ENCODE assay signal across 8 cellular contexts in the genomic region with DNA sequence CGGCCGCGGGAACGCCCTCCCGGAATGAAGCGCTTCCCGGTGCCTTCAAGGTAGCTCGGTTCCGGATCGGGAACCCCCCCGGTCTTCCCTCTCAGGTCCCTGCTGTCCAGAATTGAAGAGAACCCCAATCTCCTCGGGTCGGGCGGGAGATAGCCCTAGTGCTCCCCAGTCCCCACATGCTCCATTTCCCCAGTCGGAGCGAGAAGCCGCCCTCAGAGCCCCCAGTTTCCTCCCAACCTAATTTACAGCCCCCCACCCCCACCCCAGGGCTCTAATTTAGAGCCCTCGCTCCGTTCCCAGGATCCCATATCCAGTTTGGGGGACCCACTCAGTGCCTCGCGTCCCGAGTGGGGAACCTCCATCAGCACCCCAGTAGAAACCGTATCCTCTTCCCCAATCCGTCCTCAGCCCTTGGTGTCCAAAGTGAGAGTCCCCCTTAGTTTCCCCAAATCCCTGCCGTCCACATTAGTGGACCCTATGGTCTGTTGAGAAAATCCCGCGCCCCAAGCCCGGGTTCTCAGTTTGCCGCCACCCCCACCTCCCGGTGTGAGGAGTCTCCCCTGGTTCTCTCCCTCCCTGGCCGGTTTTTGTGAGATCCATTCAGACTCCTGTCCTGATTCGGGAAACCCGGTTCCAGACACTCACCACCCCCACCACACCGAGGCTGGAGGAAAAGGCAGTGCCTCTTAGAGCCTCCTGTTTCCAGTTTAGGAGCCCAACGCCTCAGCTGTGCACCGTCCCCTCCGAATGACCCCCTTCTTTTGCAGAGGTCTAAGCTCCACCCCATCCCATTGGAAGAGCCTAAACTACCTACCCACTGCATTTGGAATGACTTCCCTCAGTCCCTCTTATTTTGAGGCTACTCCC. TPM values are rescaled to one million over a fixed set of nuclear protein-coding genes. Genes with fewer than 3 reads are reported as not detected.
DNase-seq lines count a peak whose midpoint lies in the region; ATAC-seq and TF ChIP-seq lines count a peak whose summit lies in the region.

No MANE protein-coding gene starts in this region.

- H3K9ac ChIP-seq in neural cell (ENCODE audit: low read length): peak overlapping the region; percentile 91

- TF ChIP-seq CTCF in LNCaP clone FGC (IDR thresholded peaks at IDR 0.05; ENCODE audit: control insufficient read depth, extremely low read depth, insufficient read depth) (no peak), neural cell (IDR thresholded peaks at IDR 0.05; ENCODE audit: poor library complexity, severe bottlenecking) (no peak)

- DNase-seq in LNCaP clone FGC (ENCODE audit: low read depth) (no peak), ecto neural progenitor cell (ENCODE audit: low spot score) (peak; percentile 67), NAMALWA (ENCODE audit: low spot score) (no peak), GM19238 (ENCODE audit: insufficient read length, low spot score) (no peak)
- no peak for DNase-seq in activated CD4-positive, alpha-beta T cell treated with anti-CD3 and anti-CD28 coated beads, Interleukin-2, amount 50 U/mL, for 4 hours

- H3K36me3 ChIP-seq in ACC112 (ENCODE audit: insufficient read depth, low read length) (no peaks in the 10 kb centered on the region), neural cell (ENCODE audit: insufficient read depth, low read length) (no peaks in the 10 kb centered on the region)

- no peak for TF ChIP-seq EP300 in neural cell (conservative IDR thresholded peaks at IDR 0.05; ENCODE audit: poor library complexity, severe bottlenecking)

- peak; percentile 8 for TF ChIP-seq RAD21 in neural cell (conservative IDR thresholded peaks at IDR 0.05)

- no peaks in the 10 kb centered on the region for H3K9me3 ChIP-seq in neural cell (ENCODE audit: low read length)

- H2AFZ ChIP-seq in ACC112 (ENCODE audit: low read length, unreplicated experiment): no peak overlapping the region
- peak overlapping the region; percentile 71 for H2AFZ ChIP-seq in neural cell (ENCODE audit: low read depth, low read length)

- no peaks in the 10 kb centered on the region for H3K4me1 ChIP-seq in ACC112 (ENCODE audit: control insufficient read depth, insufficient read depth, low read length, unreplicated experiment)

- H3K27ac ChIP-seq in ACC112 (ENCODE audit: low read depth, low read length): no peak overlapping the region
- H3K27ac ChIP-seq in neural cell (ENCODE audit: low read length): peak overlapping the region; percentile 64

- peak overlapping the region; percentile 60 for H3K4me3 ChIP-seq in ACC112 (ENCODE audit: low read depth, low read length)
- H3K4me3 ChIP-seq in LNCaP clone FGC (ENCODE audit: low read depth, low read length): peak overlapping the region; percentile 52
- H3K4me3 ChIP-seq in neural cell (ENCODE audit: low read length): peak overlapping the region; percentile 78

- H3K79me2 ChIP-seq in ACC112 (ENCODE audit: control insufficient read depth, insufficient read depth, low read length, unreplicated experiment): no peaks in the 10 kb centered on the region
- H3K79me2 ChIP-seq in neural cell (replicated peaks; ENCODE audit: insufficient read depth, low read length): peaks cover 40% of the 10 kb centered on the region

- no peak for ATAC-seq in GM21717 (IDR thresholded peaks at IDR 0.05; ENCODE audit: unreplicated experiment)

- peaks cover 6% of the 10 kb centered on the region for H3F3A ChIP-seq in neural cell (ENCODE audit: insufficient read depth, low read length, poor library complexity, severe bottlenecking)

- H3K4me2 ChIP-seq in neural cell (ENCODE audit: low read length): peak overlapping the region; percentile 85

- H3K27me3 ChIP-seq in ACC112 (ENCODE audit: insufficient read depth, low read length) (peaks cover 57% of the 10 kb centered on the region), neural cell (ENCODE audit: insufficient read depth, low read depth, low read length) (no peaks in the 10 kb centered on the region)

- H3K9me2 ChIP-seq in neural cell (ENCODE audit: insufficient read depth, low read length): no peaks in the 10 kb centered on the region

- H4K20me1 ChIP-seq in neural cell (ENCODE audit: insufficient read depth): no peaks in the 10 kb centered on the region

TF ChIP-seq in neural cell, 6 proteins besides CTCF, POLR2A, EP300 and RAD21:
- TF ChIP-seq POLR2AphosphoS5 (IDR thresholded peaks at IDR 0.05) (no peak), TAF1 (IDR thresholded peaks at IDR 0.05; ENCODE audit: low read depth) (no peak), MXI1 (conservative IDR thresholded peaks at IDR 0.05; ENCODE audit: poor library complexity, severe bottlenecking) (peak; percentile 24), SMC3 (conservative IDR thresholded peaks at IDR 0.05; ENCODE audit: poor library complexity) (no peak), EZH2 (IDR thresholded peaks at IDR 0.05; ENCODE audit: borderline replicate concordance, insufficient read depth, low read length, poor library complexity, severe bottlenecking) (no peak)
- TF ChIP-seq, protein P1, sequence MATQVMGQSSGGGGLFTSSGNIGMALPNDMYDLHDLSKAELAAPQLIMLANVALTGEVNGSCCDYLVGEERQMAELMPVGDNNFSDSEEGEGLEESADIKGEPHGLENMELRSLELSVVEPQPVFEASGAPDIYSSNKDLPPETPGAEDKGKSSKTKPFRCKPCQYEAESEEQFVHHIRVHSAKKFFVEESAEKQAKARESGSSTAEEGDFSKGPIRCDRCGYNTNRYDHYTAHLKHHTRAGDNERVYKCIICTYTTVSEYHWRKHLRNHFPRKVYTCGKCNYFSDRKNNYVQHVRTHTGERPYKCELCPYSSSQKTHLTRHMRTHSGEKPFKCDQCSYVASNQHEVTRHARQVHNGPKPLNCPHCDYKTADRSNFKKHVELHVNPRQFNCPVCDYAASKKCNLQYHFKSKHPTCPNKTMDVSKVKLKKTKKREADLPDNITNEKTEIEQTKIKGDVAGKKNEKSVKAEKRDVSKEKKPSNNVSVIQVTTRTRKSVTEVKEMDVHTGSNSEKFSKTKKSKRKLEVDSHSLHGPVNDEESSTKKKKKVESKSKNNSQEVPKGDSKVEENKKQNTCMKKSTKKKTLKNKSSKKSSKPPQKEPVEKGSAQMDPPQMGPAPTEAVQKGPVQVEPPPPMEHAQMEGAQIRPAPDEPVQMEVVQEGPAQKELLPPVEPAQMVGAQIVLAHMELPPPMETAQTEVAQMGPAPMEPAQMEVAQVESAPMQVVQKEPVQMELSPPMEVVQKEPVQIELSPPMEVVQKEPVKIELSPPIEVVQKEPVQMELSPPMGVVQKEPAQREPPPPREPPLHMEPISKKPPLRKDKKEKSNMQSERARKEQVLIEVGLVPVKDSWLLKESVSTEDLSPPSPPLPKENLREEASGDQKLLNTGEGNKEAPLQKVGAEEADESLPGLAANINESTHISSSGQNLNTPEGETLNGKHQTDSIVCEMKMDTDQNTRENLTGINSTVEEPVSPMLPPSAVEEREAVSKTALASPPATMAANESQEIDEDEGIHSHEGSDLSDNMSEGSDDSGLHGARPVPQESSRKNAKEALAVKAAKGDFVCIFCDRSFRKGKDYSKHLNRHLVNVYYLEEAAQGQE (IDR thresholded peaks at IDR 0.05; ENCODE audit: borderline replicate concordance): no peak
TF ChIP-seq in neural cell: peak in this region for 1.

RNA-seq across cellular contexts. Expression of a gene that starts 0.7 kb away (rescaled TPM):
- polyA plus RNA-seq in neural cell: 7.5 and 9.2 TPM in 2 replicates
- polyA minus RNA-seq in neural cell: 17.6 and 19.7 TPM in 2 replicates

RNA-seq across cellular contexts. Expression of a gene that starts 42.1 kb away (rescaled TPM):
- polyA plus RNA-seq in neural cell: not detected in 2 replicates
- not detected in 2 replicates for polyA minus RNA-seq in neural cell
